Comparison of ENCODE assay signal across 28 cellular contexts in genomic region chr1:186073697-186074096, GRCh38.
"Had no signal": no experiment of that assay in that cellular context is flagged by ENCODE, and none has a peak within 500 bp of the region (broad histone marks: within the 10 kb centered on the region; RNA-seq: fewer than 3 reads in every experiment).

No MANE protein-coding gene starts in this region.

- H3K4me3 ChIP-seq: stomach, suprapubic skin, testis, thoracic aorta, thyroid gland, tibial artery, tibial nerve, transverse colon, upper lobe of left lung, upper lobe of right lung, uterus, vagina had no signal

- ATAC-seq: stimulated activated effector memory CD8-positive, alpha-beta T cell treated with anti-CD3 and anti-CD28 coated beads, Interleukin-12 subunit alpha, Interleukin-12 subunit beta, amount 100 ng/mL, for 72 hours; stimulated activated naive CD8-positive, alpha-beta T cell treated with anti-CD3 and anti-CD28 coated beads, Interleukin-15, amount 100 ng/mL, for 72 hours; stimulated activated naive CD8-positive, alpha-beta T cell treated with anti-CD3 and anti-CD28 coated beads, Interleukin-15, Interleukin-2, amounts not matched to agents 100 U/mL and 50 U/mL, for 24 hours; upper lobe of right lung had no signal

- H3K4me3 Mint-ChIP-seq: stimulated activated effector memory CD8-positive, alpha-beta T cell treated with anti-CD3 and anti-CD28 coated beads, Interleukin-12 subunit alpha, Interleukin-12 subunit beta, amount 100 ng/mL, for 72 hours; stimulated activated naive B cell treated with anti-CD40 and anti-IgM and Interleukin-4, amounts not matched to agents 10 μg/mL and 1 μg/mL and 100 μg/mL, for 72 hours; stimulated activated naive CD8-positive, alpha-beta T cell treated with anti-CD3 and anti-CD28 coated beads, Interleukin-15, amount 100 ng/mL, for 72 hours; stimulated activated naive CD8-positive, alpha-beta T cell treated with anti-CD3 and anti-CD28 coated beads, Interleukin-15, Interleukin-2, amounts not matched to agents 100 ng/mL and 50 ng/mL, for 24 hours; type B pancreatic cell had no signal

- H3K27ac ChIP-seq: stomach, suprapubic skin, testis, thoracic aorta, thyroid gland, tibial artery, tibial nerve, transverse colon, upper lobe of left lung, upper lobe of right lung, uterus, vagina had no signal

- H3K9me3 ChIP-seq: stomach, suprapubic skin, testis, thoracic aorta, thyroid gland, tibial artery, tibial nerve, transverse colon, upper lobe of left lung, upper lobe of right lung, uterus, vagina had no signal

- H3K9me3 Mint-ChIP-seq: stimulated activated effector memory CD8-positive, alpha-beta T cell treated with anti-CD3 and anti-CD28 coated beads, Interleukin-12 subunit alpha, Interleukin-12 subunit beta, amount 100 ng/mL, for 72 hours; stimulated activated naive B cell treated with anti-CD40 and anti-IgM and Interleukin-4, amounts not matched to agents 10 μg/mL and 1 μg/mL and 100 μg/mL, for 72 hours; stimulated activated naive CD8-positive, alpha-beta T cell treated with anti-CD3 and anti-CD28 coated beads, Interleukin-15, amount 100 ng/mL, for 72 hours; stimulated activated naive CD8-positive, alpha-beta T cell treated with anti-CD3 and anti-CD28 coated beads, Interleukin-15, Interleukin-2, amounts not matched to agents 100 ng/mL and 50 ng/mL, for 24 hours; type B pancreatic cell had no signal

- H3K27ac Mint-ChIP-seq: stimulated activated effector memory CD8-positive, alpha-beta T cell treated with anti-CD3 and anti-CD28 coated beads, Interleukin-12 subunit alpha, Interleukin-12 subunit beta, amount 100 ng/mL, for 72 hours; stimulated activated naive B cell treated with anti-CD40 and anti-IgM and Interleukin-4, amounts not matched to agents 10 μg/mL and 1 μg/mL and 100 μg/mL, for 72 hours; stimulated activated naive CD8-positive, alpha-beta T cell treated with anti-CD3 and anti-CD28 coated beads, Interleukin-15, amount 100 ng/mL, for 72 hours; stimulated activated naive CD8-positive, alpha-beta T cell treated with anti-CD3 and anti-CD28 coated beads, Interleukin-15, Interleukin-2, amounts not matched to agents 100 ng/mL and 50 ng/mL, for 24 hours; type B pancreatic cell had no signal

- DNase-seq: stimulated activated CD4-positive, alpha-beta T cell treated with anti-CD3 and anti-CD28 coated beads, Interleukin-2, amount 100 ng/mL, for 24 hours; stimulated activated CD4-positive, alpha-beta T cell treated with anti-CD3 and anti-CD28 coated beads, Interleukin-2, amount 100 ng/mL, for 48 hours; stimulated activated CD4-positive, alpha-beta T cell treated with anti-CD3 and anti-CD28 coated beads, Interleukin-4, amount 100 ng/mL, for 24 hours; stimulated activated CD4-positive, alpha-beta T cell treated with anti-CD3 and anti-CD28 coated beads, Interleukin-4, amount 100 ng/mL, for 4 hours; stimulated activated CD8-positive, alpha-beta memory T cell treated with anti-CD3 and anti-CD28 coated beads, Interleukin-4, amount 100 ng/mL, for 48 hours; stimulated activated naive B cell treated with anti-CD40 and anti-IgM and Interleukin-4, amounts not matched to agents 10 μg/mL and 1 μg/mL and 100 μg/mL, for 72 hours; stimulated activated naive CD4-positive, alpha-beta T cell; stimulated activated naive CD4-positive, alpha-beta T cell treated with Interleukin-2 at 50 U/mL for 16 hours; stimulated activated naive CD8-positive, alpha-beta T cell treated with anti-CD3 and anti-CD28 coated beads, Interleukin-15, amount 100 ng/mL, for 72 hours; stimulated activated naive CD8-positive, alpha-beta T cell treated with anti-CD3 and anti-CD28 coated beads, Interleukin-15, Interleukin-2, amounts not matched to agents 100 U/mL and 50 U/mL, for 24 hours; stomach; substantia nigra; testis; thyroid gland; tibial artery; transverse colon; trophoblast cell; upper lobe of left lung; upper lobe of right lung; uterus had no signal

- H3K36me3 ChIP-seq: stomach, suprapubic skin, thyroid gland, tibial artery, tibial nerve, transverse colon, upper lobe of left lung, upper lobe of right lung, uterus, vagina had no signal

- FAIRE-seq: urothelium cell line had no signal

- H3K4me1 ChIP-seq: stomach, testis, tibial nerve, transverse colon, upper lobe of right lung, uterus, vagina had no signal

- H3K4me1 Mint-ChIP-seq: stimulated activated effector memory CD8-positive, alpha-beta T cell treated with anti-CD3 and anti-CD28 coated beads, Interleukin-12 subunit alpha, Interleukin-12 subunit beta, amount 100 ng/mL, for 72 hours; stimulated activated naive CD8-positive, alpha-beta T cell treated with anti-CD3 and anti-CD28 coated beads, Interleukin-15, amount 100 ng/mL, for 72 hours had no signal

- H3K36me3 Mint-ChIP-seq: stimulated activated effector memory CD8-positive, alpha-beta T cell treated with anti-CD3 and anti-CD28 coated beads, Interleukin-12 subunit alpha, Interleukin-12 subunit beta, amount 100 ng/mL, for 72 hours; stimulated activated naive B cell treated with anti-CD40 and anti-IgM and Interleukin-4, amounts not matched to agents 10 μg/mL and 1 μg/mL and 100 μg/mL, for 72 hours; type B pancreatic cell had no signal

- H3K27me3 ChIP-seq: stomach, suprapubic skin, testis, thyroid gland, tibial artery, tibial nerve, transverse colon, upper lobe of left lung, upper lobe of right lung, uterus, vagina had no signal

- H3K27me3 Mint-ChIP-seq: stimulated activated naive B cell treated with anti-CD40 and anti-IgM and Interleukin-4, amounts not matched to agents 10 μg/mL and 1 μg/mL and 100 μg/mL, for 72 hours; stimulated activated naive CD8-positive, alpha-beta T cell treated with anti-CD3 and anti-CD28 coated beads, Interleukin-15, amount 100 ng/mL, for 72 hours; type B pancreatic cell had no signal
